ENCODE assay signal across 11 cellular contexts in genomic region chr3:110743202-110743601, GRCh38.
DNase-seq lines count a peak whose midpoint lies in the region; ATAC-seq, FAIRE-seq and TF ChIP-seq lines count a peak whose summit lies in the region.
"Had no signal": no experiment of that assay in that cellular context is flagged by ENCODE, and none has a peak within 500 bp of the region (broad histone marks: within the 10 kb centered on the region; RNA-seq: fewer than 3 reads in every experiment).

No MANE protein-coding gene starts in this region.

- ATAC-seq in A549 (no peak; a peak in 1 of 6 replicates), GM19467 (IDR thresholded peaks at IDR 0.05; ENCODE audit: unreplicated experiment) (peak; percentile 77)

- no peak overlapping the region for H2AFZ ChIP-seq in hepatocyte

- TF ChIP-seq CTCF in A549 (IDR thresholded peaks at IDR 0.05) (no peak), LNCaP clone FGC (IDR thresholded peaks at IDR 0.05; ENCODE audit: control insufficient read depth, extremely low read depth, insufficient read depth) (no peak), hepatocyte (IDR thresholded peaks at IDR 0.05; ENCODE audit: poor library complexity) (no peak), lower leg skin (IDR thresholded peaks at IDR 0.05) (no peak)

- no peaks in the 10 kb centered on the region; the same call in 2 of the 3 replicates for H3K9me3 ChIP-seq in A549
- H3K9me3 ChIP-seq in hepatocyte (ENCODE audit: low read depth): no peaks in the 10 kb centered on the region

- no peaks in the 10 kb centered on the region for H4K20me1 ChIP-seq in hepatocyte (ENCODE audit: insufficient read depth, poor library complexity, severe bottlenecking)

- POLR2A ChIA-PET in A549 (lab: Yijun Ruan, JAX): no interaction called here

- no peak for TF ChIP-seq EP300 in A549 (IDR thresholded peaks at IDR 0.05)

- no peaks in the 10 kb centered on the region for H3K79me2 ChIP-seq in hepatocyte

- H3K27ac ChIP-seq in A549 (0 out of 6 replicates have a peak overlapping the region, but pooled peaks of 1 of the 2 experiments have one; percentile 36), hepatocyte (peak overlapping the region; percentile 2)

- no peaks in the 10 kb centered on the region for H3K9me2 ChIP-seq in hepatocyte (replicated peaks; ENCODE audit: insufficient read depth)

- WGBS in A549 (ENCODE audit: missing lambda C conversion rate): 0% methylated on average over 1 of the region's 1 CpG
- 38% methylated on average over 1 of the region's 1 CpG for WGBS in hepatocyte (ENCODE audit: low lambda C conversion rate, missing lambda C conversion rate)
- 52 to 72% methylated on average over 1 of the region's 1 CpG for WGBS in lower leg skin, 2 donors

- H3K4me1 ChIP-seq in A549 (peaks cover 15% of the 10 kb centered on the region), hepatocyte (ENCODE audit: insufficient read depth) (peaks cover 6% of the 10 kb centered on the region)

- FAIRE-seq in A549 (lab: Jason Lieb, UNC): no peak
- FAIRE-seq: G401.6 had no signal

- CTCF ChIA-PET in A549 (lab: Yijun Ruan, JAX): interaction anchor here (1.2 kb wide), 1 partner anchor 10 kb away, joined by 3 read pairs; no protein-coding TSS in a partner anchor

- H3K4me3 ChIP-seq in A549 (no peak overlapping the region), LNCaP clone FGC (ENCODE audit: low read depth, low read length) (no peak overlapping the region), hepatocyte (no peak overlapping the region), lower leg skin (ENCODE audit: low read depth, poor library complexity, severe bottlenecking) (no peak overlapping the region)

- H3K27me3 ChIP-seq in hepatocyte: no peaks in the 10 kb centered on the region

- no peak for TF ChIP-seq RAD21 in A549 (conservative IDR thresholded peaks at IDR 0.05 in 1 of 2, IDR thresholded peaks at IDR 0.05 in 1 of 2)

- TF ChIP-seq POLR2A in A549 (IDR thresholded peaks at IDR 0.05; ENCODE audit: low read length): no peak
- no peak for TF ChIP-seq POLR2A in lower leg skin (IDR thresholded peaks at IDR 0.05)

- H3K4me2 ChIP-seq in A549: peak overlapping the region; percentile 64
- peak overlapping the region; percentile 24 for H3K4me2 ChIP-seq in hepatocyte

- DNase-seq in A549 (ENCODE audit: low read depth in 1 of 2, low spot score in 1 of 2) (peak in 1 of 2 experiments; percentile 24), LNCaP clone FGC (ENCODE audit: low read depth) (peak; percentile 14), hepatocyte (ENCODE audit: low spot score) (peak; percentile 53), KG1 (lab: John Stamatoyannopoulos, UW) (no peak), lower leg skin (ENCODE audit: low spot score in 2 of 2) (no peak), SHP77 treated with DMSO at 0.1 percent for 48 hours (lab: John Stamatoyannopoulos, UW) (no peak)
- DNase-seq in activated CD8-positive, alpha-beta memory T cell treated with anti-CD3 and anti-CD28 coated beads, Interleukin-2, amount 50 U/mL, for 48 hours: no peak
- DNase-seq: activated CD4-positive, CD25-positive, alpha-beta regulatory T cell treated with anti-CD3 and anti-CD28 coated beads, Interleukin-2, amount 50 U/mL, for 72 hours; stimulated activated CD8-positive, alpha-beta memory T cell treated with anti-CD3 and anti-CD28 coated beads, Interleukin-4, amount 100 ng/mL, for 48 hours had no signal

- intact Hi-C loops in lower leg skin (cut with DNase I; ENCODE audit: low total_unique reads): no loop called here

- no peaks in the 10 kb centered on the region for H3K36me3 ChIP-seq in hepatocyte (replicated peaks; ENCODE audit: insufficient read depth, low read depth)

TF ChIP-seq in A549, 52 proteins besides CTCF, POLR2A, EP300 and RAD21:
- TF ChIP-seq GATA3 (IDR thresholded peaks at IDR 0.05; ENCODE audit: borderline replicate concordance) (peak; percentile 40; the same call in 1 of the 2 replicates), HDAC2 (IDR thresholded peaks at IDR 0.05) (no peak)

Comparison
In these comparisons a context has a peak if more than half of its experiments do, and no peak if none do; other contexts are left out.
1. DNase-seq: peak in LNCaP clone FGC (single experiment) and hepatocyte (single experiment); none in KG1 (single experiment), activated CD8-positive, alpha-beta memory T cell treated with anti-CD3 and anti-CD28 coated beads, Interleukin-2, amount 50 U/mL, for 48 hours (single experiment), lower leg skin (0 of 2) and SHP77 treated with DMSO at 0.1 percent for 48 hours (single experiment).